2 cellular contexts compared by ENCODE assay signal in genomic region chr20:31788578-31788977, GRCh38.
TF ChIP-seq lines count a peak whose summit lies in the region.

No MANE protein-coding gene starts in this region.

TF ChIP-seq in IMR-90, 13 proteins besides CTCF, POLR2A, EP300 and RAD21:
- TF ChIP-seq CEBPB (IDR thresholded peaks at IDR 0.05; ENCODE audit: low read depth, low read length) (no peak), RCOR1 (IDR thresholded peaks at IDR 0.05; ENCODE audit: insufficient replicate concordance, low read length) (no peak), FOS (IDR thresholded peaks at IDR 0.05; ENCODE audit: low read depth, low read length) (no peak), SMC3 (IDR thresholded peaks at IDR 0.05; ENCODE audit: low read depth, low read length) (no peak), CHD1 (IDR thresholded peaks at IDR 0.05; ENCODE audit: low read depth, low read length) (no peak), BHLHE40 (IDR thresholded peaks at IDR 0.05; ENCODE audit: low read depth, low read length) (no peak), USF2 (IDR thresholded peaks at IDR 0.05; ENCODE audit: low read depth, low read length) (no peak), MXI1 (IDR thresholded peaks at IDR 0.05; ENCODE audit: borderline replicate concordance, low read depth, low read length) (no peak), ELK1 (IDR thresholded peaks at IDR 0.05; ENCODE audit: borderline replicate concordance, low read depth, low read length) (no peak)

TF ChIP-seq in K562, 482 proteins besides CTCF, POLR2A, EP300 and RAD21:
- TF ChIP-seq ESRRA (IDR thresholded peaks at IDR 0.05; ENCODE audit: borderline replicate concordance, low read depth) (no peak), SUPT5H (IDR thresholded peaks at IDR 0.05) (0 out of 2 replicates have a peak, but pooled peaks have one; percentile 29)
